Comparison of ENCODE assay signal across 8 cellular contexts in genomic region chr3:32781211-32781968, GRCh38. TPM values are rescaled to one million over a fixed set of nuclear protein-coding genes. Genes with fewer than 3 reads are reported as not detected.
DNase-seq lines count a peak whose midpoint lies in the region; ATAC-seq and TF ChIP-seq lines count a peak whose summit lies in the region.

No MANE protein-coding gene starts in this region.

- H3T11ph ChIP-seq in H9 (ENCODE audit: low read length), result no peak overlapping the region

- H3K36me3 Mint-ChIP-seq in H9 (ENCODE audit: insufficient read depth in 1 of 3, low read depth in 3 of 3) (peaks cover 2 to 14% (median 13%) of the 10 kb centered on the region in 3 experiments; a peak in 6 of 7 replicates), progenitor cell of endocrine pancreas (ENCODE audit: insufficient read depth) (no peaks in the 10 kb centered on the region)
- H3K36me3 Mint-ChIP-seq in activated naive CD8-positive, alpha-beta T cell treated with anti-CD3 and anti-CD28 coated beads, Interleukin-2, amount 10 ng/mL, durations not matched to agents 7 days and 5 days, result peaks cover 2% of the 10 kb centered on the region

- H3K9ac ChIP-seq in H9 (ENCODE audit: extremely low read depth, insufficient read length, low read length), result peak overlapping the region; percentile 75
- peak overlapping the region; percentile 76 for H3K9ac ChIP-seq in Loucy (ENCODE audit: low read depth, low read length, poor library complexity, severe bottlenecking)

- ATAC-seq in SK-N-SH treated with all-trans-retinoic acid at 6 μM for 48 hours (peak; percentile 98), heart right ventricle (peak; percentile 91 to 96 (median 94))
- ATAC-seq in activated naive CD8-positive, alpha-beta T cell treated with anti-CD3 and anti-CD28 coated beads, Interleukin-2, amount 10 ng/mL, durations not matched to agents 7 days and 5 days (ENCODE audit: low read depth), result peak; percentile 93

- H4K8ac ChIP-seq in H9 (replicated peaks; ENCODE audit: insufficient read length, low read depth, low read length), result peak overlapping the region; percentile 36

- H3K27ac Mint-ChIP-seq in H9 (peak overlapping the region; percentile 99 to 100 (median 100)), progenitor cell of endocrine pancreas (peak overlapping the region; percentile 97)
- H3K27ac Mint-ChIP-seq in activated naive CD8-positive, alpha-beta T cell treated with anti-CD3 and anti-CD28 coated beads, Interleukin-2, amount 10 ng/mL, durations not matched to agents 7 days and 5 days, result peak overlapping the region; percentile 3

- no peaks in the 10 kb centered on the region for H3K79me1 ChIP-seq in H9 (ENCODE audit: insufficient read depth, low read depth, low read length, poor library complexity, severe bottlenecking)

- no peak overlapping the region; the same call in 1 of the 2 replicates for H3K4ac ChIP-seq in H9 (ENCODE audit: low read depth, low read length)

- H3K23ac ChIP-seq in H9 (ENCODE audit: insufficient read length, low read depth, low read length), result no peak overlapping the region

- no peaks in the 10 kb centered on the region for H4K20me1 ChIP-seq in H9 (ENCODE audit: control insufficient read depth, insufficient read depth, insufficient read length)
- no peaks in the 10 kb centered on the region for H4K20me1 ChIP-seq in Loucy (ENCODE audit: insufficient read depth, low read length, poor library complexity, severe bottlenecking)

- H3K4me1 Mint-ChIP-seq in H9 (peaks cover 52 to 60% of the 10 kb centered on the region in 2 experiments), progenitor cell of endocrine pancreas (ENCODE audit: low read depth) (peaks cover 1% of the 10 kb centered on the region)
- H3K4me1 Mint-ChIP-seq in activated naive CD8-positive, alpha-beta T cell treated with anti-CD3 and anti-CD28 coated beads, Interleukin-2, amount 10 ng/mL, durations not matched to agents 7 days and 5 days, result peaks cover 5% of the 10 kb centered on the region

- no peaks in the 10 kb centered on the region for H3K27me3 ChIP-seq in H9 (ENCODE audit: insufficient read depth, low read length)
- no peaks in the 10 kb centered on the region for H3K27me3 ChIP-seq in Loucy (ENCODE audit: insufficient read depth, low read length, poor library complexity, severe bottlenecking)
- H3K27me3 ChIP-seq in heart right ventricle, result no peaks in the 10 kb centered on the region

- H4K91ac ChIP-seq in H9 (ENCODE audit: insufficient read length, low read depth, low read length), result peak overlapping the region; percentile 33

- no peaks in the 10 kb centered on the region for H3K79me2 ChIP-seq in H9 (ENCODE audit: insufficient read depth, low read length)
- no peaks in the 10 kb centered on the region for H3K79me2 ChIP-seq in Loucy (ENCODE audit: insufficient read depth, low read length)

- H3K23me2 ChIP-seq in H9 (ENCODE audit: insufficient read length, low read depth, low read length, poor library complexity, severe bottlenecking), result peaks cover 4% of the 10 kb centered on the region

- peaks cover 20% of the 10 kb centered on the region; the same call in 1 of the 2 replicates for H3K4me1 ChIP-seq in H9 (ENCODE audit: insufficient read depth, low read length)
- H3K4me1 ChIP-seq in Loucy (ENCODE audit: insufficient read depth, low read length, poor library complexity, severe bottlenecking), result peaks cover 5% of the 10 kb centered on the region
- peaks cover 0 to 9% (median 6%) of the 10 kb centered on the region in 9 donors for H3K4me1 ChIP-seq in heart right ventricle

- peak; percentile 32 for DNase-seq in GM04504 (ENCODE audit: low read depth)
- peak; percentile 94 for DNase-seq in H9
- DNase-seq in activated naive CD8-positive, alpha-beta T cell treated with anti-CD3 and anti-CD28 coated beads, Interleukin-2, amount 10 ng/mL, durations not matched to agents 7 days and 5 days, result peak; percentile 83
- DNase-seq in heart right ventricle, result peak; percentile 58 to 78
- peak; percentile 84 for DNase-seq in progenitor cell of endocrine pancreas (ENCODE audit: low spot score, unreplicated experiment)
- DNase-seq in ureter (ENCODE audit: low spot score), result peak; percentile 71

- peak overlapping the region; percentile 86 for H3K18ac ChIP-seq in H9 (ENCODE audit: insufficient read length, low read depth, low read length)

- H3K9me3 ChIP-seq in H9 (ENCODE audit: control insufficient read depth, low read depth, low read length) (no peaks in the 10 kb centered on the region), Loucy (ENCODE audit: insufficient read depth, low read depth, low read length) (no peaks in the 10 kb centered on the region), heart right ventricle (no peaks in the 10 kb centered on the region)

- WGBS in H9 (ENCODE audit: extremely low coverage, insufficient read length, low lambda C conversion rate), result no CpG with 5 or more reads among the region's 59 CpGs
- WGBS in heart right ventricle, 2 donors, result 2% methylated on average over 59 of the region's 59 CpGs

- H3K27ac ChIP-seq in H9 (ENCODE audit: insufficient read length, low read depth, low read length) (peak overlapping the region; percentile 90), heart right ventricle (no peak overlapping the region)

- H3K9me3 Mint-ChIP-seq in H9, result no peaks in the 10 kb centered on the region
- H3K9me3 Mint-ChIP-seq in activated naive CD8-positive, alpha-beta T cell treated with anti-CD3 and anti-CD28 coated beads, Interleukin-2, amount 10 ng/mL, durations not matched to agents 7 days and 5 days, result no peaks in the 10 kb centered on the region
- H3K9me3 Mint-ChIP-seq in progenitor cell of endocrine pancreas (ENCODE audit: low read depth), result no peaks in the 10 kb centered on the region

- TF ChIP-seq CTCF in H9 (conservative IDR thresholded peaks at IDR 0.05), result peak; percentile 92
- TF ChIP-seq CTCF in Loucy (conservative IDR thresholded peaks at IDR 0.05; ENCODE audit: low read length), result peak; percentile 70
- TF ChIP-seq CTCF in heart right ventricle (IDR thresholded peaks at IDR 0.05), result peak; percentile 61 to 93 (median 85)
- TF ChIP-seq CTCF in progenitor cell of endocrine pancreas (IDR thresholded peaks at IDR 0.05; ENCODE audit: unreplicated experiment), result peak; percentile 87

- H3K56ac ChIP-seq in H9 (ENCODE audit: insufficient read length, low read depth, low read length), result peak overlapping the region; percentile 52

- H3K27me3 Mint-ChIP-seq in H9 (ENCODE audit: low read depth) (no peaks in the 10 kb centered on the region), progenitor cell of endocrine pancreas (peaks cover 8% of the 10 kb centered on the region)
- no peaks in the 10 kb centered on the region for H3K27me3 Mint-ChIP-seq in activated naive CD8-positive, alpha-beta T cell treated with anti-CD3 and anti-CD28 coated beads, Interleukin-2, amount 10 ng/mL, durations not matched to agents 7 days and 5 days

- no peaks in the 10 kb centered on the region for H3F3A ChIP-seq in Loucy (ENCODE audit: low read depth)

- peak overlapping the region; percentile 29 for H2BK12ac ChIP-seq in H9 (ENCODE audit: insufficient read length, low read depth, low read length)

- H2BK20ac ChIP-seq in H9 (ENCODE audit: low read depth, low read length, poor library complexity, severe bottlenecking), result no peak overlapping the region

- POLR2A ChIA-PET in activated naive CD8-positive, alpha-beta T cell treated with anti-CD3 and anti-CD28 coated beads, Interleukin-2, amount 10 ng/mL, durations not matched to agents 7 days and 5 days (lab: Charles Lee), result no interaction called here

- peak overlapping the region; percentile 70 for H3K14ac ChIP-seq in H9 (ENCODE audit: insufficient read depth, low read length)

- peak overlapping the region; percentile 98 for H2BK5ac ChIP-seq in H9 (ENCODE audit: insufficient read length, low read length)

- H2AFZ ChIP-seq in H9 (ENCODE audit: low read length) (no peak overlapping the region), Loucy (ENCODE audit: low read length) (peak overlapping the region; percentile 98)

- intact Hi-C loops in heart right ventricle (cut with DNase I), result loop anchor here in 1 of 10 donors (10.0 kb wide), 1 partner anchor 267 kb away; no protein-coding TSS in a partner anchor

- H3K4me2 ChIP-seq in H9 (ENCODE audit: insufficient read depth, insufficient read length, low read length) (peak overlapping the region; percentile 77), Loucy (ENCODE audit: low read depth, low read length, poor library complexity, severe bottlenecking) (peak overlapping the region; percentile 99)

- H3K4me3 Mint-ChIP-seq in H9, result peak overlapping the region; percentile 72 to 86
- peak overlapping the region; percentile 90 for H3K4me3 Mint-ChIP-seq in activated naive CD8-positive, alpha-beta T cell treated with anti-CD3 and anti-CD28 coated beads, Interleukin-2, amount 10 ng/mL, durations not matched to agents 7 days and 5 days
- H3K4me3 Mint-ChIP-seq in progenitor cell of endocrine pancreas (ENCODE audit: low read depth), result peak overlapping the region; percentile 84

- H2BK15ac ChIP-seq in H9 (ENCODE audit: low read depth, low read length), result 0 out of 2 replicates have a peak overlapping the region, but pooled peaks have one; percentile 3

- H3K4me3 ChIP-seq in Loucy (ENCODE audit: low read length, poor library complexity, severe bottlenecking), result peak overlapping the region; percentile 89
- peak overlapping the region; percentile 40 to 67 (median 58) for H3K4me3 ChIP-seq in heart right ventricle

- H4K5ac ChIP-seq in H9 (ENCODE audit: insufficient read length, low read depth, low read length), result peak overlapping the region; percentile 83

- H3K9me2 ChIP-seq in Loucy (replicated peaks; ENCODE audit: low read depth, low read length), result no peaks in the 10 kb centered on the region

- peak overlapping the region; percentile 62 for H2BK120ac ChIP-seq in H9 (ENCODE audit: low read depth, low read length, poor library complexity, severe bottlenecking)

- no peak overlapping the region for H2AK5ac ChIP-seq in H9 (ENCODE audit: insufficient read length, low read length)

- H3K36me3 ChIP-seq in Loucy (ENCODE audit: insufficient read depth, low read length) (no peaks in the 10 kb centered on the region), heart right ventricle (no peaks in the 10 kb centered on the region)

RNA-seq across cellular contexts. Expression of gene TRIM71, which starts 36.4 kb away (rescaled TPM):
- 364 and 376 TPM in 2 replicates for total RNA-seq in H9 (2021)
- total RNA-seq in activated naive CD8-positive, alpha-beta T cell treated with anti-CD3 and anti-CD28 coated beads, Interleukin-2, amount 10 ng/mL, durations not matched to agents 7 days and 5 days, result not detected
- total RNA-seq in heart right ventricle, result under 1 TPM in 1 of 10 donors, not detected in 9; 0.07 TPM
- polyA plus RNA-seq in heart right ventricle, result not detected
- total RNA-seq in progenitor cell of endocrine pancreas, result 61.3 and 61.6 TPM in 2 replicates
- total RNA-seq in ureter, result not detected

Comparison
In these comparisons a context has a peak if more than half of its experiments do, and no peak if none do; other contexts are left out.
1. DNase-seq: peak in every context shown above with its lines; median percentile 94 in H9; 84 in progenitor cell of endocrine pancreas; 83 in activated naive CD8-positive, alpha-beta T cell treated with anti-CD3 and anti-CD28 coated beads, Interleukin-2, amount 10 ng/mL, durations not matched to agents 7 days and 5 days; 71 in ureter; 68 in heart right ventricle; 32 in GM04504.
2. H3K27ac Mint-ChIP-seq: peak in every context shown above with its lines; median percentile 100 in H9; 97 in progenitor cell of endocrine pancreas; 3 in activated naive CD8-positive, alpha-beta T cell treated with anti-CD3 and anti-CD28 coated beads, Interleukin-2, amount 10 ng/mL, durations not matched to agents 7 days and 5 days.
3. RNA of gene TRIM71, which starts 36.4 kb away (total RNA-seq): 364 to 376 TPM in H9 and 61.3 to 61.6 TPM in progenitor cell of endocrine pancreas; not detected in activated naive CD8-positive, alpha-beta T cell treated with anti-CD3 and anti-CD28 coated beads, Interleukin-2, amount 10 ng/mL, durations not matched to agents 7 days and 5 days, not detected in ureter (single experiment) and 0.07 TPM in heart right ventricle; every median in the first group is over 10 times any median in the second.
4. Peak in every context shown above with its lines, with median percentiles within 50 percentile points of each other: H3K4me3 Mint-ChIP-seq, CTCF ChIP-seq and ATAC-seq.